ENCODE assay signal across 16 cellular contexts in the genomic region with DNA sequence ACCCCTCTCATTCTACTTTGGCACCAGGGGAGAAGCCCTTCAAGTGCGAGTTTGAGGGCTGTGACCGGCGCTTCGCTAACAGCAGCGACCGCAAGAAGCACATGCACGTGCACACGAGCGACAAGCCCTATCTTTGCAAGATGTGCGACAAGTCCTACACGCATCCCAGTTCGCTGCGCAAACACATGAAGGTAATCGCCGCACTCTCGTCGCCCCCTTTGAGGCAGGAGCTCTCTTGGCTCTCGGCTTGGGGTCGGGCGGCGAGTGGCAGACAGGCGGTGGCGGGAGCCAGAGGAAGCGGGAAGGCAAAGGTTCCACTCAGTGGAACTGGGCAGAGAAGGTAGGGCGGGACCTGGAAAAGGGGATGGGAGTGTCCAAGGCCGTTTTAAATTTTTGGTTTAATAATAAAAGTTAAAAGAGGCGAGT. TPM values are rescaled to one million over a fixed set of nuclear protein-coding genes. Genes with fewer than 3 reads are reported as not detected.
DNase-seq lines count a peak whose midpoint lies in the region; ATAC-seq and TF ChIP-seq lines count a peak whose summit lies in the region.
"Had no signal": no experiment of that assay in that cellular context is flagged by ENCODE, and none has a peak within 500 bp of the region (broad histone marks: within the 10 kb centered on the region; RNA-seq: fewer than 3 reads in every experiment).

No MANE protein-coding gene starts in this region.

- POLR2A ChIA-PET in AG04449 (lab: Yijun Ruan, JAX), result no interaction called here

- H3K4me1 ChIP-seq in mesodermal cell (ENCODE audit: control insufficient read depth, insufficient read depth, low read length, poor library complexity, severe bottlenecking), result no peaks in the 10 kb centered on the region
- peaks cover 0 to 64% (median 24%) of the 10 kb centered on the region in 4 donors for H3K4me1 ChIP-seq in tibial nerve
- H3K4me1 ChIP-seq: parathyroid adenoma had no signal

- H3K36me3 ChIP-seq in mesodermal cell (ENCODE audit: control insufficient read depth, insufficient read depth, low read length), result no peaks in the 10 kb centered on the region
- H3K36me3 ChIP-seq in tibial nerve, result no peaks in the 10 kb centered on the region
- H3K36me3 ChIP-seq: BLaER1 had no signal

- H3K27me3 ChIP-seq in tibial nerve, result peaks cover 15 to 99% of the 10 kb centered on the region in 2 donors

- ATAC-seq in GM18870 (IDR thresholded peaks at IDR 0.05; ENCODE audit: unreplicated experiment), result no peak
- no peak for ATAC-seq in HG03442 (IDR thresholded peaks at IDR 0.05; ENCODE audit: unreplicated experiment)

- H3K27ac ChIP-seq in mesodermal cell (ENCODE audit: low read depth, low read length, severe bottlenecking) (no peak overlapping the region), tibial nerve (no peak overlapping the region)
- H3K27ac ChIP-seq: BLaER1, parathyroid adenoma, VCaP had no signal

- CTCF ChIA-PET in AG04449 (lab: Yijun Ruan, JAX), result interaction anchor here (1.2 kb wide), 1 partner anchor 663 kb away, joined by 3 read pairs; no protein-coding TSS in a partner anchor

- in situ Hi-C loops in GM13976 (cut with MboI; ENCODE audit: low sequenced_read_pairs, unreplicated experiment), result no loop called here

- H3K4me3 ChIP-seq in AG04449 (ENCODE audit: low read depth, low read length) (peak overlapping the region; percentile 3; the same call in 1 of the 2 replicates), mesodermal cell (ENCODE audit: extremely low read depth, insufficient read depth, low read length, poor library complexity, severe bottlenecking) (peak overlapping the region; percentile 26), tibial nerve (no peak overlapping the region)
- H3K4me3 ChIP-seq: BLaER1 had no signal

- H3K4me1 Mint-ChIP-seq in brain, result peaks cover 64% of the 10 kb centered on the region

- H3K9me3 Mint-ChIP-seq in brain, result peaks cover 2 to 36% (median 9%) of the 10 kb centered on the region in 5 experiments

- TF ChIP-seq CTCF in AG04449 (IDR thresholded peaks at IDR 0.05; ENCODE audit: insufficient read depth, low read length, missing control alignments), result no peak
- TF ChIP-seq CTCF in GM13976 (IDR thresholded peaks at IDR 0.05; ENCODE audit: borderline replicate concordance, control extremely low read depth, extremely low read depth, insufficient read depth, missing control alignments), result no peak
- no peak for TF ChIP-seq CTCF in brain (conservative IDR thresholded peaks at IDR 0.05)
- no peak for TF ChIP-seq CTCF in tibial nerve (IDR thresholded peaks at IDR 0.05)

- TF ChIP-seq POLR2A in tibial nerve (IDR thresholded peaks at IDR 0.05), result no peak

- 1% methylated on average over 27 of the region's 27 CpGs for WGBS in mesodermal cell (ENCODE audit: insufficient coverage in 2 of 2), 2 experiments
- WGBS in tibial nerve, 2 donors, result 16% methylated on average over 27 of the region's 27 CpGs

- peak overlapping the region in 4 of 5 experiments; percentile 73 to 99 (median 98) for H3K27ac Mint-ChIP-seq in brain
- H3K27ac Mint-ChIP-seq: dendritic cell treated with granulocyte-macrophage colony-stimulating factor and Interleukin-4, amounts not matched to agents 40 ng/mL and 50 ng/mL, for 4 days had no signal

- H3K9me3 ChIP-seq in mesodermal cell (ENCODE audit: control insufficient read depth, low read length) (no peaks in the 10 kb centered on the region), tibial nerve (peaks cover 0 to 28% (median 2%) of the 10 kb centered on the region in 4 donors)

- DNase-seq in AG04449 (ENCODE audit: low read depth, low spot score), result no peak
- peak; percentile 23 for DNase-seq in GM13976 (ENCODE audit: low spot score)
- no peak for DNase-seq in tibial nerve (ENCODE audit: low spot score in 2 of 2)
- DNase-seq in GM19240 (ENCODE audit: insufficient read length, low spot score), result no peak
- DNase-seq: NCI-H2081; SIG-M5; stimulated activated CD4-positive, alpha-beta T cell treated with anti-CD3 and anti-CD28 coated beads, Interleukin-1b, Interleukin-23, amount 100 ng/mL, for 48 hours; stimulated activated naive CD4-positive, alpha-beta T cell had no signal

- H3K36me3 Mint-ChIP-seq in brain, result peaks cover 46% of the 10 kb centered on the region

- TF ChIP-seq EP300 in tibial nerve (IDR thresholded peaks at IDR 0.05), result peak in 1 of 2 donors; percentile 14

- H3K4me3 Mint-ChIP-seq in brain, result peak overlapping the region; percentile 65 to 98 (median 87)

- H3K27me3 Mint-ChIP-seq in brain, result peaks cover 96% of the 10 kb centered on the region

RNA-seq across cellular contexts. Expression of gene ZIC1, which starts 3.3 kb away (rescaled TPM):
- 13.4 TPM for polyA plus RNA-seq in brain (ENCODE audit: insufficient read depth, low read depth, low replicate concordance)
- 16.1 TPM for polyA plus RNA-seq in mesodermal cell (2013, experiment 1 of 2)
- 15.2 TPM for polyA plus RNA-seq in mesodermal cell (2013, experiment 2 of 2)
- total RNA-seq in tibial nerve, result not detected

RNA-seq across cellular contexts. Expression of gene ZIC4, which starts 6.2 kb away (rescaled TPM):
- 0.49 TPM for polyA plus RNA-seq in brain (ENCODE audit: insufficient read depth, low read depth, low replicate concordance)
- polyA plus RNA-seq in mesodermal cell (2013, experiment 1 of 2), result 2.7 TPM
- polyA plus RNA-seq in mesodermal cell (2013, experiment 2 of 2), result 2.1 TPM
- total RNA-seq in tibial nerve, result under 1 TPM in 1 of 4 donors, not detected in 3; 0.21 TPM

Comparison
In these comparisons a context has a peak if more than half of its experiments do, and no peak if none do; other contexts are left out.
1. H3K4me3 ChIP-seq: peak in AG04449 (single experiment) and mesodermal cell (single experiment); none in tibial nerve (0 of 4).